Comparison of ENCODE assay signal across 19 cellular contexts in genomic region chr10:107994621-107995274, GRCh38.
DNase-seq lines count a peak whose midpoint lies in the region; ATAC-seq, FAIRE-seq and TF ChIP-seq lines count a peak whose summit lies in the region.
"Had no signal": no experiment of that assay in that cellular context is flagged by ENCODE, and none has a peak within 500 bp of the region (broad histone marks: within the 10 kb centered on the region; RNA-seq: fewer than 3 reads in every experiment).

No MANE protein-coding gene starts in this region.

- no peak for FAIRE-seq in HepG2 (lab: Jason Lieb, UNC)
- FAIRE-seq: urothelium cell line had no signal

- no peaks in the 10 kb centered on the region for H3K9me2 ChIP-seq in hepatocyte (replicated peaks; ENCODE audit: insufficient read depth)

- TF ChIP-seq POLR2A in HepG2 (IDR thresholded peaks at IDR 0.05; ENCODE audit: insufficient read depth in 1 of 2, low read depth in 2 of 2, low read length in 2 of 2), result no peak

- no peaks in the 10 kb centered on the region for H4K20me1 ChIP-seq in hepatocyte (ENCODE audit: insufficient read depth, poor library complexity, severe bottlenecking)
- H4K20me1 ChIP-seq in HepG2 (ENCODE audit: insufficient read depth, low read length), result no peaks in the 10 kb centered on the region

- H3K18ac ChIP-seq in trophoblast cell (ENCODE audit: low read length), result no peak overlapping the region

- TF ChIP-seq EP300 in HepG2 (IDR thresholded peaks at IDR 0.05; ENCODE audit: low read depth in 2 of 2, low read length in 2 of 2), result no peak
- no peak for TF ChIP-seq EP300 in HepG2 (CRISPR knock-in tag; IDR thresholded peaks at IDR 0.05; ENCODE audit: borderline replicate concordance)

- H3K4me3 ChIP-seq in hepatocyte (no peak overlapping the region), HepG2 (replicated peaks in 1 of 3; ENCODE audit: insufficient read depth in 1 of 3, low read depth in 2 of 3, low read length in 3 of 3) (no peak overlapping the region), trophoblast cell (ENCODE audit: low read depth, low read length) (no peak overlapping the region)
- H3K4me3 ChIP-seq: pancreas, sigmoid colon, stomach had no signal

- no peak overlapping the region for H4K91ac ChIP-seq in trophoblast cell (ENCODE audit: low read depth, low read length)

- H3K4me3 Mint-ChIP-seq in activated CD4-positive, alpha-beta T cell treated with anti-CD3 and anti-CD28 coated beads, Interleukin-2, amount 10 ng/mL, durations not matched to agents 24 days and 14 days, result no peak overlapping the region
- H3K4me3 Mint-ChIP-seq: CD8-positive, alpha-beta memory T cell; T-helper 17 cell had no signal

- ATAC-seq in GM18520 (IDR thresholded peaks at IDR 0.05; ENCODE audit: unreplicated experiment) (peak; percentile 86), HG02571 (IDR thresholded peaks at IDR 0.05; ENCODE audit: unreplicated experiment) (peak; percentile 60), HepG2 (no peak), HG03457 (IDR thresholded peaks at IDR 0.05; ENCODE audit: unreplicated experiment) (no peak)
- ATAC-seq: pancreas, T-helper 17 cell had no signal

- no peak overlapping the region for H4K8ac ChIP-seq in trophoblast cell (ENCODE audit: low read depth, low read length)

- no peak overlapping the region for H2BK12ac ChIP-seq in trophoblast cell (ENCODE audit: low read length)

- in situ Hi-C loops in HepG2 (cut with HindIII; ENCODE audit: extremely low pct_ligation_motif_present, low pct_unique_long_range_greater_than_20kb), result no loop called here

- no peak overlapping the region for H3K4ac ChIP-seq in trophoblast cell (ENCODE audit: low read depth, low read length)

- no peaks in the 10 kb centered on the region for H3K36me3 Mint-ChIP-seq in activated CD4-positive, alpha-beta T cell treated with anti-CD3 and anti-CD28 coated beads, Interleukin-2, amount 10 ng/mL, durations not matched to agents 24 days and 14 days (ENCODE audit: low read depth)
- H3K36me3 Mint-ChIP-seq: CD8-positive, alpha-beta memory T cell had no signal

- H3K9me3 ChIP-seq in hepatocyte (ENCODE audit: low read depth) (no peaks in the 10 kb centered on the region), HepG2 (ENCODE audit: low read length) (peaks cover 65% of the 10 kb centered on the region), trophoblast cell (ENCODE audit: insufficient read depth, low read depth, low read length) (no peaks in the 10 kb centered on the region)
- H3K9me3 ChIP-seq: pancreas, sigmoid colon, stomach had no signal

- no peak for TF ChIP-seq CTCF in hepatocyte (IDR thresholded peaks at IDR 0.05; ENCODE audit: poor library complexity)
- no peak for TF ChIP-seq CTCF in HepG2 (CRISPR knock-in tag; IDR thresholded peaks at IDR 0.05)

- no peak overlapping the region for H2AK5ac ChIP-seq in trophoblast cell (ENCODE audit: low read length)

- H3K23ac ChIP-seq in trophoblast cell (ENCODE audit: low read length), result no peak overlapping the region

- CTCF ChIA-PET in HepG2 (lab: Yijun Ruan, JAX; ENCODE audit: low intra/inter-chr PET ratio, low total read pairs), result no interaction called here

- H3K27ac ChIP-seq in hepatocyte (no peak overlapping the region), HepG2 (ENCODE audit: extremely low read length, insufficient read depth, low read length) (no peak overlapping the region), trophoblast cell (ENCODE audit: low read depth, low read length) (no peak overlapping the region)
- H3K27ac ChIP-seq: pancreas, sigmoid colon, stomach had no signal

- H3K9ac ChIP-seq in HepG2 (ENCODE audit: insufficient read depth, low read depth, low read length) (no peak overlapping the region), trophoblast cell (ENCODE audit: low read length) (no peak overlapping the region)

- no peak overlapping the region for H3K4me2 ChIP-seq in hepatocyte
- H3K4me2 ChIP-seq in HepG2 (ENCODE audit: low read depth, low read length), result no peak overlapping the region
- H3K4me2 ChIP-seq in trophoblast cell (ENCODE audit: low read length), result no peak overlapping the region

- no peaks in the 10 kb centered on the region for H3K9me3 Mint-ChIP-seq in activated CD4-positive, alpha-beta T cell treated with anti-CD3 and anti-CD28 coated beads, Interleukin-2, amount 10 ng/mL, durations not matched to agents 24 days and 14 days

- no peak overlapping the region for H4K12ac ChIP-seq in trophoblast cell (ENCODE audit: low read depth, low read length)

- H3K14ac ChIP-seq in trophoblast cell (ENCODE audit: low read length), result no peak overlapping the region

- no peak for TF ChIP-seq RAD21 in HepG2 (CRISPR knock-in tag; IDR thresholded peaks at IDR 0.05)

- H2BK5ac ChIP-seq in trophoblast cell (ENCODE audit: low read depth, low read length, poor library complexity), result no peak overlapping the region

- 80% methylated on average over 3 of the region's 3 CpGs for WGBS in hepatocyte (ENCODE audit: low lambda C conversion rate, missing lambda C conversion rate)
- WGBS in HepG2 (ENCODE audit: low lambda C conversion rate), result 28% methylated on average over 3 of the region's 3 CpGs
- WGBS in trophoblast cell (ENCODE audit: extremely low coverage, insufficient coverage, insufficient read length), result no CpG with 5 or more reads among the region's 3 CpGs

- no peaks in the 10 kb centered on the region for H3K27me3 Mint-ChIP-seq in activated CD4-positive, alpha-beta T cell treated with anti-CD3 and anti-CD28 coated beads, Interleukin-2, amount 10 ng/mL, durations not matched to agents 24 days and 14 days
- H3K27me3 Mint-ChIP-seq: CD8-positive, alpha-beta memory T cell; T-helper 17 cell had no signal

- H3K27me3 ChIP-seq in hepatocyte, result no peaks in the 10 kb centered on the region
- H3K27me3 ChIP-seq in HepG2 (ENCODE audit: control insufficient read depth in 1 of 2, insufficient read depth in 2 of 2, low read length in 2 of 2), result no peaks in the 10 kb centered on the region
- no peaks in the 10 kb centered on the region for H3K27me3 ChIP-seq in trophoblast cell (ENCODE audit: insufficient read depth, low read length)
- H3K27me3 ChIP-seq: pancreas, sigmoid colon, stomach had no signal

- H2AFZ ChIP-seq in hepatocyte (peak overlapping the region; percentile 6), HepG2 (ENCODE audit: low read length) (no peak overlapping the region), trophoblast cell (ENCODE audit: insufficient read depth, low read length, poor library complexity) (no peak overlapping the region)

- no peaks in the 10 kb centered on the region for H3K4me1 Mint-ChIP-seq in activated CD4-positive, alpha-beta T cell treated with anti-CD3 and anti-CD28 coated beads, Interleukin-2, amount 10 ng/mL, durations not matched to agents 24 days and 14 days
- H3K4me1 Mint-ChIP-seq: CD8-positive, alpha-beta memory T cell; T-helper 17 cell had no signal

- no peak overlapping the region for H3K27ac Mint-ChIP-seq in activated CD4-positive, alpha-beta T cell treated with anti-CD3 and anti-CD28 coated beads, Interleukin-2, amount 10 ng/mL, durations not matched to agents 24 days and 14 days
- H3K27ac Mint-ChIP-seq: CD8-positive, alpha-beta memory T cell; T-helper 17 cell had no signal

- no peaks in the 10 kb centered on the region for H3K79me1 ChIP-seq in trophoblast cell (ENCODE audit: low read length)

- intact Hi-C loops in HepG2 (cut with micrococcal nuclease; ENCODE audit: unreplicated experiment), result no loop called here
- intact Hi-C loops in activated CD4-positive, alpha-beta T cell treated with anti-CD3 and anti-CD28 coated beads, Interleukin-2, amount 10 ng/mL, durations not matched to agents 24 days and 14 days (cut with micrococcal nuclease), result no loop called here

- H2BK120ac ChIP-seq in trophoblast cell (ENCODE audit: insufficient read depth, low read length, poor library complexity), result no peak overlapping the region

- POLR2A ChIA-PET in HepG2 (lab: Yijun Ruan, JAX), result no interaction called here

- H3K36me3 ChIP-seq in hepatocyte (replicated peaks; ENCODE audit: insufficient read depth, low read depth) (no peaks in the 10 kb centered on the region), HepG2 (replicated peaks in 1 of 2; ENCODE audit: control insufficient read depth in 1 of 2, insufficient read depth in 2 of 2, low read length in 2 of 2) (no peaks in the 10 kb centered on the region), trophoblast cell (ENCODE audit: control insufficient read depth in 1 of 2, insufficient read depth in 2 of 2, low read length in 2 of 2) (no peaks in the 10 kb centered on the region)
- H3K36me3 ChIP-seq: pancreas, sigmoid colon, stomach had no signal

- no TSS peak for BruUV-seq in HepG2 (replicated peaks; lab: Mats Ljungman, UMichigan)

- H3K4me1 ChIP-seq in hepatocyte (ENCODE audit: insufficient read depth), result no peaks in the 10 kb centered on the region
- no peaks in the 10 kb centered on the region for H3K4me1 ChIP-seq in HepG2 (ENCODE audit: insufficient read depth, low read length)
- no peaks in the 10 kb centered on the region for H3K4me1 ChIP-seq in trophoblast cell (ENCODE audit: control insufficient read depth in 1 of 2, insufficient read depth in 2 of 2, low read length in 2 of 2)
- H3K4me1 ChIP-seq: pancreas, sigmoid colon, stomach had no signal

- DNase-seq in OCI-M1 (lab: John Stamatoyannopoulos, UW) (peak; percentile 88), hepatocyte (ENCODE audit: low spot score) (peak; percentile 17), HepG2 (ENCODE audit: low spot score) (no peak), trophoblast cell (no peak)
- no peak for DNase-seq in activated CD4-positive, alpha-beta T cell treated with anti-CD3 and anti-CD28 coated beads, Interleukin-2, amount 10 ng/mL, durations not matched to agents 24 days and 14 days
- DNase-seq: caudate nucleus; CD8-positive, alpha-beta memory T cell; effector CD8-positive, alpha-beta T cell; NCI-H1105 treated with DMSO at 0.1 percent for 48 hours; NCI-H2171 treated with DMSO at 0.1 percent for 48 hours; pancreas; sigmoid colon; stimulated activated CD4-positive, alpha-beta T cell treated with anti-CD3 and anti-CD28 coated beads, Interleukin-2, amount 100 ng/mL, for 24 hours; stomach; T-helper 17 cell had no signal

- H3K79me2 ChIP-seq in hepatocyte (no peaks in the 10 kb centered on the region), HepG2 (ENCODE audit: insufficient read depth, low read length) (no peaks in the 10 kb centered on the region), trophoblast cell (ENCODE audit: control insufficient read depth, insufficient read depth, low read length, poor library complexity) (no peaks in the 10 kb centered on the region)

TF ChIP-seq in HepG2, 621 proteins besides CTCF, POLR2A, EP300 and RAD21 (continues in another document):
- TF ChIP-seq E2F1 (CRISPR knock-in tag; IDR thresholded peaks at IDR 0.05) (no peak), MYC (CRISPR knock-in tag; IDR thresholded peaks at IDR 0.05; ENCODE audit: borderline replicate concordance) (no peak)

Comparison
In these comparisons a context has a peak if more than half of its experiments do, and no peak if none do; other contexts are left out.
1. ATAC-seq: peak in GM18520 (single experiment) and HG02571 (single experiment); none in HepG2 (single experiment) and HG03457 (single experiment).
2. DNase-seq: peak in OCI-M1 (single experiment) and hepatocyte (single experiment); none in HepG2 (single experiment), activated CD4-positive, alpha-beta T cell treated with anti-CD3 and anti-CD28 coated beads, Interleukin-2, amount 10 ng/mL, durations not matched to agents 24 days and 14 days (single experiment) and trophoblast cell (0 of 2).